In genomic region chr11:64285885-64286800, GRCh38 we compare ENCODE assay signal across 7 cellular contexts. TPM values are rescaled to one million over a fixed set of nuclear protein-coding genes. Genes with fewer than 3 reads are reported as not detected.
DNase-seq lines count a peak whose midpoint lies in the region; ATAC-seq and TF ChIP-seq lines count a peak whose summit lies in the region.
"Had no signal": no experiment of that assay in that cellular context is flagged by ENCODE, and none has a peak within 500 bp of the region (broad histone marks: within the 10 kb centered on the region; RNA-seq: fewer than 3 reads in every experiment).

No MANE protein-coding gene starts in this region.

- peak overlapping the region; percentile 82 for H3K4me3 ChIP-seq in iPS-20b (ENCODE audit: low read length)

- CTCF ChIA-PET in T-cell (lab: Charles Lee), result interaction anchor here (0.6 to 3.7 kb wide), 7 partner anchors 14 to 100 kb away, joined by 3 to 16 read pairs (median 6); partner anchors contain the start of genes CATSPERZ (in 1 of the 2), PRDX5 (in 1 of the 2), STIP1 (in 1 of the 2) and TRMT112 (in 1 of the 2)

- ATAC-seq in T-cell (replicated peaks in 1 of 4) (no peak), HG02610 (IDR thresholded peaks at IDR 0.05; ENCODE audit: unreplicated experiment) (no peak)

- H3K27ac Mint-ChIP-seq in T-cell, result peak overlapping the region; percentile 70 to 84

- peaks cover 34% of the 10 kb centered on the region for H3K27me3 ChIP-seq in iPS-20b (ENCODE audit: insufficient read depth, low read length)

- H3K9me3 ChIP-seq in iPS-20b (ENCODE audit: insufficient read depth, low read depth, low read length), result no peaks in the 10 kb centered on the region

- no peak for TF ChIP-seq CTCF in GM20000 (IDR thresholded peaks at IDR 0.05; ENCODE audit: extremely low read depth, missing control alignments)

- peaks cover 5 to 7% of the 10 kb centered on the region in 2 donors for H3K27me3 Mint-ChIP-seq in T-cell

- H3K36me3 ChIP-seq in iPS-20b (ENCODE audit: insufficient read depth, low read depth, low read length), result no peaks in the 10 kb centered on the region

- peaks cover 4% of the 10 kb centered on the region for H3K36me3 Mint-ChIP-seq in T-cell

- DNase-seq in activated CD4-positive, alpha-beta T cell treated with anti-CD3 and anti-CD28 coated beads for 48 hours, result peak; percentile 47
- no peak for DNase-seq in activated CD4-positive, alpha-beta T cell treated with anti-CD3 and anti-CD28 coated beads, Interleukin-2, amount 50 U/mL, for 4 hours
- DNase-seq in T-cell (peak in 5 of 34 experiments; percentile 14 to 29 (median 27)), GM20000 (ENCODE audit: low spot score) (no peak)

- H3K4me1 Mint-ChIP-seq in T-cell, result peaks cover 25 to 32% (median 30%) of the 10 kb centered on the region in 3 donors

- H3K9ac ChIP-seq in iPS-20b (ENCODE audit: low read depth, low read length), result peak overlapping the region; percentile 56; the same call in 1 of the 2 replicates

- POLR2A ChIA-PET in T-cell (lab: Charles Lee), result interaction anchor here in 1 of 2 donors (1.6 to 1.7 kb wide), 2 partner anchors 14 to 31 kb away, joined by 5 to 6 read pairs; partner anchors contain the start of genes PRDX5 and TRMT112

- no peaks in the 10 kb centered on the region for H3K4me1 ChIP-seq in iPS-20b (ENCODE audit: insufficient read depth, low read length)

- no peaks in the 10 kb centered on the region for H3K9me3 Mint-ChIP-seq in T-cell

- no peak overlapping the region for H3K27ac ChIP-seq in iPS-20b (ENCODE audit: low read length)

- H3K4me3 Mint-ChIP-seq in T-cell, result peak overlapping the region; percentile 67 to 84 (median 74)

RNA-seq across cellular contexts. Expression of gene GPR137, which starts 0.5 kb away (rescaled TPM):
- total RNA-seq in T-cell, result 10 to 100 TPM; 31.0 to 39.8 (median 34.2) TPM

RNA-seq across cellular contexts. Expression of gene BAD, which starts 1.7 kb away (rescaled TPM):
- 10 to 100 TPM; 17.5 to 37.7 (median 29.1) TPM for total RNA-seq in T-cell

RNA-seq across cellular contexts. Expression of gene KCNK4, which starts 5.0 kb away (rescaled TPM):
- under 1 TPM in 3 of 5 donors, not detected in 2; 0.22 to 0.35 (median 0.33) TPM for total RNA-seq in T-cell
- total RNA-seq: renal cortical epithelial cell had no signal

RNA-seq across cellular contexts. Expression of gene CATSPERZ, which starts 14.0 kb away (rescaled TPM):
- total RNA-seq in T-cell, result under 1 TPM in 1 of 5 donors, not detected in 4; 0.40 TPM
- total RNA-seq: renal cortical epithelial cell had no signal

RNA-seq across cellular contexts. Expression of gene ESRRA, which starts 19.2 kb away (rescaled TPM):
- total RNA-seq in T-cell, result 10 to 100 TPM; 20.2 to 43.1 (median 39.7) TPM
